9 cellular contexts compared by ENCODE assay signal in the genomic region with DNA sequence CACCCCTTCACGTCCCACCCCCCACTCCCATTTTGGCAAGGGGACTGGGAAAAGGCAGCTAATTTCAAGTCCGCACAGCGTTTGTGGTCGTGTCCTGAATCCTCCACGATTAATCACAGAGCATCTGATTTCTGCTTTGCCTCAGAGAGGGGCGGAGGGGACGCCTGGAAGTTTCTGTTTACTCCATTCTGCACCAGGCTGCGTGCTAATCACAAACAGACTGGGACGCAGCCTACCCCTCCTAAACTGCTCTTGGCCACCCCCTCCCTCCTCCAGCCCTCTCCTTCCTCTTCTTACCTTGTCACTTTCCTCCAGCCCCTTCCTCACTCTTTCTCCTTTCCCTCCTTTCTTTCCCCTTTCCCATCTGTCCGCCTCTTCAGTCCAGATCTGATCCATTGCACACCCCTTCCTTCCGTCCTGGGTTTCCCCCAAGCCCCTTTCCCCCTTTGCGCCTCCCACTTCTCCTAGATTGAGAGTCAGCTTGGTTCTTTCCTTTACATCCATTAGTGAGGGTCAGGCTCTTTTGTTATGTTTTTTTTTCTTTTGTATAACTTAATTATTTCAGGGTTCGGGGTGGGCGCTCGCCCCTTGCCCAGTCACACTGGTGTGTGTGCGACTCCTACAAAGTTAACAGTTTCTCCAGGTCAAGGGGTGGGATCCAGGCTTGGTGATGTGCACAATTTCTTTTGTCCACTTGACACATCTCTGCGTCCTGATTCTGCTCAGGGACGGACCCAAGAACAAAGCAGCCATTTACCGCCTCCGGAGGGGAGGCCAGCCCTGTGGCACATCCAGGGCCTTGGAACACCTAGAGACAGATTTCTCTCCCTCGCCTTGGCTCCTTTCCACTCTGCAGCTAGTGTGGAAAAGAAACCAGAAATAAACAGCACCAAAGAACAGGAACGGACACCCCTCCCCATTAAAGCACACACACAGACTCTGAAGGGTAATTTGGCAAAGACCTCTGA. TPM values are rescaled to one million over a fixed set of nuclear protein-coding genes. Genes with fewer than 3 reads are reported as not detected.
DNase-seq lines count a peak whose midpoint lies in the region; ATAC-seq, FAIRE-seq and TF ChIP-seq lines count a peak whose summit lies in the region.
"Had no signal": no experiment of that assay in that cellular context is flagged by ENCODE, and none has a peak within 500 bp of the region (broad histone marks: within the 10 kb centered on the region; RNA-seq: fewer than 3 reads in every experiment).

No MANE protein-coding gene starts in this region.

- no peak for ATAC-seq in GM21529 (IDR thresholded peaks at IDR 0.05; ENCODE audit: unreplicated experiment)

- H3K36me3 ChIP-seq in bronchial epithelial cell (ENCODE audit: control insufficient read depth, insufficient read depth, low read length), result no peaks in the 10 kb centered on the region

- H3K27me3 ChIP-seq in bronchial epithelial cell (ENCODE audit: control insufficient read depth, insufficient read depth, low read length), result no peaks in the 10 kb centered on the region

- TF ChIP-seq CTCF in HFF-Myc (IDR thresholded peaks at IDR 0.05; ENCODE audit: low read depth, low read length, missing control alignments) (no peak), bronchial epithelial cell (IDR thresholded peaks at IDR 0.05; ENCODE audit: insufficient read depth, low read length, severe bottlenecking) (no peak)

- H3K27ac ChIP-seq in skin epidermis, result peak overlapping the region in 18 of 21 experiments; percentile 7 to 87 (median 62)

- no peak for DNase-seq in HFF-Myc (ENCODE audit: extremely low read depth, low read depth)
- peak; percentile 73 for DNase-seq in bronchial epithelial cell (ENCODE audit: low read depth)
- DNase-seq in iris pigment epithelial cell (ENCODE audit: low read depth), result peak; percentile 57
- DNase-seq in islet precursor cell, result no peak
- no peak for DNase-seq in effector CD8-positive, alpha-beta T cell (lab: John Stamatoyannopoulos, UW)
- no peak for DNase-seq in DMS153 (lab: John Stamatoyannopoulos, UW)
- DNase-seq: activated CD8-positive, alpha-beta memory T cell treated with anti-CD3 and anti-CD28 coated beads for 24 hours had no signal

- no peak for FAIRE-seq in bronchial epithelial cell (lab: Jason Lieb, UNC)

- peak overlapping the region; percentile 46 for H3K4me3 ChIP-seq in HFF-Myc (replicated peaks; ENCODE audit: low read depth, low read length)
- peak overlapping the region; percentile 0 for H3K4me3 ChIP-seq in bronchial epithelial cell (ENCODE audit: low read depth, low read length)
- H3K4me3 ChIP-seq in skin epidermis, result peak overlapping the region; percentile 22 to 49 (median 37)

RNA-seq across cellular contexts. Expression of a gene that starts 0.5 kb away (rescaled TPM):
- under 0.01 and 0.53 TPM in 2 replicates for total RNA-seq in bronchial epithelial cell

RNA-seq across cellular contexts. Expression of a gene that starts 39.5 kb away (rescaled TPM):
- 8.2 and 12.4 TPM in 2 replicates for total RNA-seq in bronchial epithelial cell

Comparison
In these comparisons a context has a peak if more than half of its experiments do, and no peak if none do; other contexts are left out.
1. DNase-seq: peak in bronchial epithelial cell (single experiment) and iris pigment epithelial cell (single experiment); none in HFF-Myc (single experiment), islet precursor cell (single experiment), effector CD8-positive, alpha-beta T cell (single experiment) and DMS153 (single experiment).
2. Peak in every context shown above with its lines, with median percentiles within 50 percentile points of each other: H3K4me3 ChIP-seq.